Comparison of ENCODE assay signal across 1 cellular context in genomic region chr1:114536043-114536442, GRCh38.
A peak's percentile ranks its signal among the peaks of the same experiment; 100 is the strongest.
TF ChIP-seq lines count a peak whose summit lies in the region.

No MANE protein-coding gene starts in this region.

TF ChIP-seq in K562, 482 proteins besides CTCF, POLR2A, EP300 and RAD21:
- TF ChIP-seq STAT5A (IDR thresholded peaks at IDR 0.05; ENCODE audit: borderline replicate concordance, low read length): no peak
- no peak for TF ChIP-seq CEBPG (CRISPR knock-in tag; IDR thresholded peaks at IDR 0.05)
- TF ChIP-seq CEBPG (tag; conservative IDR thresholded peaks at IDR 0.05 in 1 of 2, IDR thresholded peaks at IDR 0.05 in 1 of 2): no peak
- no peak for TF ChIP-seq CREBBP (IDR thresholded peaks at IDR 0.05; ENCODE audit: low read depth, low read length)
- no peak for TF ChIP-seq TEAD4 (IDR thresholded peaks at IDR 0.05; ENCODE audit: low read length)
- peak; percentile 20; the same call in 1 of the 2 replicates for TF ChIP-seq TEAD4 (CRISPR knock-in tag; IDR thresholded peaks at IDR 0.05; ENCODE audit: borderline replicate concordance)
- no peak for TF ChIP-seq KDM4B (IDR thresholded peaks at IDR 0.05; ENCODE audit: borderline replicate concordance in 2 of 2, low read depth in 1 of 2)
- TF ChIP-seq MNT (conservative IDR thresholded peaks at IDR 0.05): no peak
- no peak for TF ChIP-seq SMARCA5 (IDR thresholded peaks at IDR 0.05)
- no peak for TF ChIP-seq MEIS2 (IDR thresholded peaks at IDR 0.05; ENCODE audit: partially characterized antibody)
- TF ChIP-seq THRA (IDR thresholded peaks at IDR 0.05): no peak
- no peak for TF ChIP-seq ZNF764 (CRISPR knock-in tag; IDR thresholded peaks at IDR 0.05; ENCODE audit: low read depth)
- TF ChIP-seq THAP12 (CRISPR knock-in tag; IDR thresholded peaks at IDR 0.05): no peak
- no peak for TF ChIP-seq IFI16 (CRISPR knock-in tag; IDR thresholded peaks at IDR 0.05)
- TF ChIP-seq HNRNPLL (IDR thresholded peaks at IDR 0.05; ENCODE audit: low read depth, low read length, poor library complexity, severe bottlenecking): no peak
- peak; percentile 29; the same call in 1 of the 2 replicates for TF ChIP-seq MGA (IDR thresholded peaks at IDR 0.05)
- no peak for TF ChIP-seq ZNF431 (CRISPR knock-in tag; IDR thresholded peaks at IDR 0.05)
- no peak for TF ChIP-seq SIN3B (IDR thresholded peaks at IDR 0.05; ENCODE audit: low read depth)
- TF ChIP-seq RERE (CRISPR knock-in tag; IDR thresholded peaks at IDR 0.05; ENCODE audit: borderline replicate concordance): no peak
- no peak for TF ChIP-seq SAFB2 (IDR thresholded peaks at IDR 0.05; ENCODE audit: borderline replicate concordance, low read depth, low read length, severe bottlenecking)
- TF ChIP-seq MAX (CRISPR knock-in tag; IDR thresholded peaks at IDR 0.05): peak; percentile 49; the same call in 1 of the 2 replicates
- TF ChIP-seq MCM7 (IDR thresholded peaks at IDR 0.05): no peak
- TF ChIP-seq PHB2 (IDR thresholded peaks at IDR 0.05; ENCODE audit: low read depth): no peak
- no peak for TF ChIP-seq ZNF133 (CRISPR knock-in tag; IDR thresholded peaks at IDR 0.05)
- TF ChIP-seq E2F6 (IDR thresholded peaks at IDR 0.05; ENCODE audit: borderline replicate concordance in 1 of 2, extremely low read depth in 1 of 2, insufficient read depth in 1 of 2, insufficient read length in 1 of 2, low read depth in 1 of 2, low read length in 1 of 2, poor library complexity in 1 of 2, severe bottlenecking in 1 of 2): peak in 1 of 2 experiments; percentile 14
- TF ChIP-seq SNIP1 (IDR thresholded peaks at IDR 0.05; ENCODE audit: low read depth): no peak
- TF ChIP-seq ZBTB7A (IDR thresholded peaks at IDR 0.05; ENCODE audit: borderline replicate concordance, control insufficient read depth, low read depth, low read length): no peak
- TF ChIP-seq CBX1 (IDR thresholded peaks at IDR 0.05; ENCODE audit: low read depth): no peak
- TF ChIP-seq MXD1 (CRISPR knock-in tag; IDR thresholded peaks at IDR 0.05; ENCODE audit: borderline replicate concordance, poor library complexity, severe bottlenecking): no peak
- TF ChIP-seq U2AF1 (optimal IDR thresholded peaks at IDR 0.05; ENCODE audit: low read depth, low read length): no peak
